Comparison of ENCODE assay signal across 22 cellular contexts in genomic region chr22:23151827-23152226, GRCh38. TPM values are rescaled to one million over a fixed set of nuclear protein-coding genes. Genes with fewer than 3 reads are reported as not detected.
DNase-seq lines count a peak whose midpoint lies in the region; ATAC-seq, FAIRE-seq and TF ChIP-seq lines count a peak whose summit lies in the region.
"Had no signal": no experiment of that assay in that cellular context is flagged by ENCODE, and none has a peak within 500 bp of the region (broad histone marks: within the 10 kb centered on the region; RNA-seq: fewer than 3 reads in every experiment).

No MANE protein-coding gene starts in this region.

- peak overlapping the region; percentile 59 for H3K18ac ChIP-seq in neuronal stem cell (ENCODE audit: low read length)

- H4K20me1 ChIP-seq in HCT116 (ENCODE audit: insufficient read depth), result no peaks in the 10 kb centered on the region

- H3K4me1 ChIP-seq in HCT116 (ENCODE audit: control insufficient read depth in 1 of 2, insufficient read depth in 2 of 2, low read length in 2 of 2) (peaks cover 4 to 13% of the 10 kb centered on the region in 2 experiments; a peak in 3 of 4 replicates), neuronal stem cell (ENCODE audit: control insufficient read depth in 2 of 2, insufficient read depth in 1 of 2, low read depth in 1 of 2, low read length in 2 of 2) (peaks cover 0 to 12% of the 10 kb centered on the region in 2 donors), aorta (ENCODE audit: control insufficient read depth in 1 of 2, insufficient read depth in 2 of 2, low read length in 2 of 2) (no peaks in the 10 kb centered on the region), foreskin keratinocyte (no peaks in the 10 kb centered on the region)
- H3K4me1 ChIP-seq: BE2C had no signal

- TF ChIP-seq CTCF in HCT116 (IDR thresholded peaks at IDR 0.05 in 2 of 3, conservative IDR thresholded peaks at IDR 0.05 in 1 of 3; ENCODE audit: borderline replicate concordance in 1 of 3, insufficient read depth in 1 of 3, low read depth in 2 of 3, low read length in 2 of 3) (no peak), RWPE1 (conservative IDR thresholded peaks at IDR 0.05; ENCODE audit: low read depth) (no peak), foreskin keratinocyte (conservative IDR thresholded peaks at IDR 0.05) (no peak)

- RAD21 ChIA-PET in HCT116 (lab: Charles Lee; ENCODE audit: low non-redundant PET in 1 of 2, low total read pairs in 2 of 2, uncharacterized antibody in 2 of 2, unreplicated experiment in 2 of 2), result no interaction called here

- peak overlapping the region; percentile 52 for H2AK5ac ChIP-seq in neuronal stem cell (ENCODE audit: low read depth, low read length)

- H3K4me2 ChIP-seq in HCT116 (ENCODE audit: low read length) (peak overlapping the region; percentile 9; the same call in 1 of the 2 replicates), neuronal stem cell (ENCODE audit: insufficient read depth, low read length, poor library complexity, severe bottlenecking) (no peak overlapping the region)
- H3K4me2 ChIP-seq: KMS-11 had no signal

- no peak overlapping the region for H3K27ac ChIP-seq in HCT116 (ENCODE audit: low read depth, low read length)
- peak overlapping the region; percentile 1; the same call in 1 of the 2 replicates for H3K27ac ChIP-seq in RWPE1
- no peak overlapping the region for H3K27ac ChIP-seq in neuronal stem cell (replicated peaks; ENCODE audit: low read length)
- H3K27ac ChIP-seq in aorta (ENCODE audit: low read depth in 1 of 2, low read length in 2 of 2), result no peak overlapping the region
- H3K27ac ChIP-seq in foreskin keratinocyte, result no peak overlapping the region
- H3K27ac ChIP-seq: GM23248, KMS-11 had no signal

- peak overlapping the region; percentile 96 for H3K23ac ChIP-seq in neuronal stem cell (ENCODE audit: low read depth, low read length, poor library complexity)

- H2BK5ac ChIP-seq in neuronal stem cell (ENCODE audit: low read length), result no peak overlapping the region

- H3K4ac ChIP-seq in neuronal stem cell (ENCODE audit: low read length), result no peak overlapping the region

- CTCF ChIA-PET in HCT116 (lab: Charles Lee), result no interaction called here
- CTCF ChIA-PET in RWPE1 (lab: Yijun Ruan, JAX), result interaction anchor here (0.6 to 1.1 kb wide), 3 partner anchors 130 to 754 kb away, joined by 3 to 4 read pairs (median 4); no protein-coding TSS in a partner anchor

- no peaks in the 10 kb centered on the region for H3K9me2 ChIP-seq in HCT116 (ENCODE audit: insufficient read depth)

- H3K79me2 ChIP-seq in HCT116 (ENCODE audit: insufficient read depth, low read length), result no peaks in the 10 kb centered on the region

- H2BK15ac ChIP-seq in neuronal stem cell (ENCODE audit: low read length), result no peak overlapping the region

- ATAC-seq in HCT116 (peak; percentile 48), aorta (ENCODE audit: low FRiP score) (peak; percentile 17), GM19397 (IDR thresholded peaks at IDR 0.05; ENCODE audit: unreplicated experiment) (no peak), foreskin keratinocyte (no peak)

- TF ChIP-seq POLR2A in HCT116 (IDR thresholded peaks at IDR 0.05; ENCODE audit: borderline replicate concordance, extremely low read depth, insufficient read depth, insufficient read length), result no peak
- TF ChIP-seq POLR2A in H54 (IDR thresholded peaks at IDR 0.05; ENCODE audit: low read depth, low read length), result no peak

- H3K9me3 ChIP-seq in HCT116 (ENCODE audit: control insufficient read depth in 1 of 2, insufficient read depth in 1 of 2, low read depth in 1 of 2, low read length in 2 of 2) (no peaks in the 10 kb centered on the region), neuronal stem cell (replicated peaks in 1 of 2; ENCODE audit: control insufficient read depth in 2 of 2, insufficient read depth in 1 of 2, low read depth in 1 of 2, low read length in 2 of 2) (no peaks in the 10 kb centered on the region), aorta (ENCODE audit: control insufficient read depth, low read length) (no peaks in the 10 kb centered on the region)
- H3K9me3 ChIP-seq: BE2C, Caco-2 had no signal

- no peak overlapping the region for H3K9ac ChIP-seq in HCT116 (ENCODE audit: low read length)
- peak overlapping the region; percentile 3 for H3K9ac ChIP-seq in neuronal stem cell (ENCODE audit: low read depth, low read length, poor library complexity)
- H3K9ac ChIP-seq: GM23248, KMS-11 had no signal

- H2AFZ ChIP-seq in HCT116 (ENCODE audit: low read depth, low read length, poor library complexity, severe bottlenecking), result no peak overlapping the region
- no peak overlapping the region for H2AFZ ChIP-seq in neuronal stem cell (ENCODE audit: low read length)
- H2AFZ ChIP-seq: GM23248 had no signal

- H3K36me3 ChIP-seq in HCT116 (ENCODE audit: control insufficient read depth in 1 of 2, insufficient read depth in 2 of 2, low read length in 2 of 2), result no peaks in the 10 kb centered on the region
- peaks cover 0 to 79% of the 10 kb centered on the region in 2 donors for H3K36me3 ChIP-seq in neuronal stem cell (replicated peaks in 1 of 2; ENCODE audit: control insufficient read depth in 2 of 2, insufficient read depth in 2 of 2, low read length in 2 of 2)
- no peaks in the 10 kb centered on the region for H3K36me3 ChIP-seq in aorta (ENCODE audit: control insufficient read depth in 1 of 2, insufficient read depth in 2 of 2, low read length in 1 of 2)
- H3K36me3 ChIP-seq: BE2C had no signal

- H2BK12ac ChIP-seq in neuronal stem cell (ENCODE audit: low read length), result no peak overlapping the region

- H3K14ac ChIP-seq in neuronal stem cell (ENCODE audit: low read length), result no peak overlapping the region

- no peak for FAIRE-seq in H54 (lab: Jason Lieb, UNC)
- FAIRE-seq: GM19239 had no signal

- no peak overlapping the region for H4K91ac ChIP-seq in neuronal stem cell (ENCODE audit: low read depth, low read length, poor library complexity)

- intact Hi-C loops in HCT116 (cut with micrococcal nuclease), result no loop called here
- intact Hi-C loops in aorta (cut with DNase I), result no loop called here

- DNase-seq in HCT116 (ENCODE audit: low read depth, low spot score) (no peak), RWPE1 (ENCODE audit: low spot score) (no peak), neuronal stem cell (ENCODE audit: low spot score) (no peak), aorta (no peak), foreskin keratinocyte (no peak), H54 (ENCODE audit: insufficient read length, low spot score) (no peak)
- DNase-seq: BE2C; Caco-2; CD4-positive, alpha-beta T cell; GDM1; GM23248; NCI-H1417 treated with DMSO at 0.1 percent for 48 hours; NCI-H187 treated with DMSO at 0.1 percent for 48 hours; NCI-H2227 treated with DMSO at 0.1 percent for 48 hours; NCI-H510A treated with DMSO at 0.1 percent for 48 hours; NCI-H774; OCI-M1 had no signal

- no peak for TF ChIP-seq RAD21 in HCT116 (IDR thresholded peaks at IDR 0.05; ENCODE audit: low read depth)

- no TSS peak for BruUV-seq in HCT116 (replicated peaks; lab: Mats Ljungman, UMichigan)

- no peak overlapping the region for H2BK120ac ChIP-seq in neuronal stem cell (ENCODE audit: low read depth, low read length)

- H3K4me3 ChIP-seq in HCT116 (replicated peaks in 1 of 2; ENCODE audit: low read depth in 1 of 2, low read length in 2 of 2), result no peak overlapping the region
- H3K4me3 ChIP-seq in neuronal stem cell (ENCODE audit: low read length in 2 of 2), result no peak overlapping the region
- no peak overlapping the region for H3K4me3 ChIP-seq in aorta (ENCODE audit: low read length in 2 of 2)
- H3K4me3 ChIP-seq: GM23248 had no signal

- H3K27me3 ChIP-seq in HCT116 (ENCODE audit: insufficient read depth, low read length), result no peaks in the 10 kb centered on the region
- H3K27me3 ChIP-seq in neuronal stem cell (ENCODE audit: control insufficient read depth in 3 of 3, insufficient read depth in 3 of 3, low read depth in 1 of 3, low read length in 3 of 3), result no peaks in the 10 kb centered on the region
- no peaks in the 10 kb centered on the region for H3K27me3 ChIP-seq in aorta (ENCODE audit: control insufficient read depth in 1 of 2, insufficient read depth in 2 of 2, low read length in 1 of 2)
- no peaks in the 10 kb centered on the region for H3K27me3 ChIP-seq in foreskin keratinocyte
- H3K27me3 ChIP-seq: BE2C had no signal

- no peak overlapping the region for H4K8ac ChIP-seq in neuronal stem cell (ENCODE audit: low read depth, low read length)

- H3K79me1 ChIP-seq in neuronal stem cell (ENCODE audit: low read depth, low read length), result no peaks in the 10 kb centered on the region

- no CpG with 5 or more reads among the region's 16 CpGs for WGBS in neuronal stem cell (ENCODE audit: extremely low coverage in 2 of 2, insufficient read length in 2 of 2, insufficient replicate concordance in 1 of 2), 2 donors
- WGBS in aorta, 2 donors, result 91% methylated on average over 16 of the region's 16 CpGs

- POLR2A ChIA-PET in HCT116 (lab: Charles Lee), result no interaction called here
- POLR2A ChIA-PET in RWPE1 (lab: Yijun Ruan, JAX; ENCODE audit: low non-redundant PET), result no interaction called here

TF ChIP-seq in HCT116, 20 proteins besides CTCF, POLR2A, EP300 and RAD21 (continues in another document):
- no peak for TF ChIP-seq ZFX (IDR thresholded peaks at IDR 0.05)
- TF ChIP-seq FOSL1 (IDR thresholded peaks at IDR 0.05; ENCODE audit: low read depth), result no peak
- no peak for TF ChIP-seq ATF3 (IDR thresholded peaks at IDR 0.05)
- TF ChIP-seq CBX3 (IDR thresholded peaks at IDR 0.05; ENCODE audit: low read depth), result no peak
- no peak for TF ChIP-seq EGR1 (IDR thresholded peaks at IDR 0.05; ENCODE audit: low read depth)
- no peak for TF ChIP-seq EZH2 (IDR thresholded peaks at IDR 0.05)

RNA-seq across cellular contexts. Expression of gene RAB36, which starts 6.5 kb away (rescaled TPM):
- total RNA-seq in HCT116 (2021; ENCODE audit: unreplicated experiment) (6.1 TPM), aorta (1 to 10 TPM; 1.8 to 3.2 TPM), foreskin keratinocyte (3.2 and 4.4 TPM in 2 replicates)
- polyA plus RNA-seq in HCT116 (2012), result 2.9 and 3.0 TPM in 2 replicates
- polyA plus RNA-seq in neuronal stem cell (2013, experiment 1 of 2), result 4.5 TPM
- 4.5 TPM for polyA plus RNA-seq in neuronal stem cell (2013, experiment 2 of 2)
- polyA plus RNA-seq in aorta (1 to 10 TPM; 1.0 to 2.1 TPM), foreskin keratinocyte (2.6 and 3.4 TPM in 2 replicates)

RNA-seq across cellular contexts. Expression of gene RSPH14, which starts 10.0 kb away (rescaled TPM):
- 0.42 TPM for total RNA-seq in HCT116 (2021; ENCODE audit: unreplicated experiment)
- polyA plus RNA-seq in HCT116 (2012), result 0.53 and 1.1 TPM in 2 replicates
- polyA plus RNA-seq in neuronal stem cell (2013, experiment 1 of 2), result 2.0 TPM
- polyA plus RNA-seq in neuronal stem cell (2013, experiment 2 of 2), result 2.2 TPM
- total RNA-seq in aorta, result 1 to 10 TPM in 1 of 2 donors, under 1 TPM in 1; 0.78 to 1.2 TPM
- polyA plus RNA-seq in aorta, result not detected
- not detected in 2 replicates for total RNA-seq in foreskin keratinocyte
- 0.36 TPM in 1 of 2 replicates, not detected in the other for polyA plus RNA-seq in foreskin keratinocyte
- total RNA-seq: GM23248, M059J, RPMI7951 had no signal
- polyA plus RNA-seq: GM23248 had no signal

RNA-seq across cellular contexts. Expression of gene BCR, which starts 28.5 kb away (rescaled TPM):
- total RNA-seq in HCT116 (2021; ENCODE audit: unreplicated experiment) (39.7 TPM), aorta (100 to 1,000 TPM; 113 to 120 TPM), foreskin keratinocyte (55.6 and 58.1 TPM in 2 replicates)
- 31.2 and 44.1 TPM in 2 replicates for polyA plus RNA-seq in HCT116 (2012)
- 20.8 TPM for polyA plus RNA-seq in neuronal stem cell (2013, experiment 1 of 2)
- 19.8 TPM for polyA plus RNA-seq in neuronal stem cell (2013, experiment 2 of 2)
- polyA plus RNA-seq in aorta (10 to 100 TPM in 1 of 2 donors, 1 to 10 TPM in 1; 5.3 to 30.1 TPM), foreskin keratinocyte (32.6 and 37.5 TPM in 2 replicates)

Comparison
In these comparisons a context has a peak if more than half of its experiments do, and no peak if none do; other contexts are left out.
1. ATAC-seq: peak in HCT116 (single experiment) and aorta (single experiment); none in GM19397 (single experiment) and foreskin keratinocyte (single experiment).